Comparison of ENCODE assay signal across 9 cellular contexts in genomic region chr2:714005-714741, GRCh38. TPM values are rescaled to one million over a fixed set of nuclear protein-coding genes. Genes with fewer than 3 reads are reported as not detected.
DNase-seq lines count a peak whose midpoint lies in the region; ATAC-seq and TF ChIP-seq lines count a peak whose summit lies in the region.
"Had no signal": no experiment of that assay in that cellular context is flagged by ENCODE, and none has a peak within 500 bp of the region (broad histone marks: within the 10 kb centered on the region; RNA-seq: fewer than 3 reads in every experiment).

No MANE protein-coding gene starts in this region.

- no peaks in the 10 kb centered on the region for H3K36me3 Mint-ChIP-seq in activated CD4-positive, alpha-beta memory T cell treated with anti-CD3 and anti-CD28 coated beads, Interleukin-2, amount 10 ng/mL, durations not matched to agents 7 days and 5 days (ENCODE audit: low read depth)

- H4K20me1 ChIP-seq in DOHH2 (ENCODE audit: control insufficient read depth, insufficient read depth, low read depth, low read length), result no peaks in the 10 kb centered on the region

- H3K79me2 ChIP-seq in DOHH2 (ENCODE audit: control insufficient read depth, low read length), result no peaks in the 10 kb centered on the region

- DNase-seq in NCI-H2081 treated with DMSO at 0.1 percent for 48 hours (lab: John Stamatoyannopoulos, UW) (peak; percentile 24), glomerular visceral epithelial cell (ENCODE audit: extremely low spot score) (peak; percentile 52), retina (peak; percentile 67)
- peak; percentile 47 for DNase-seq in activated CD4-positive, alpha-beta memory T cell treated with anti-CD3 and anti-CD28 coated beads, Interleukin-2, amount 10 ng/mL, durations not matched to agents 7 days and 5 days
- no peak for DNase-seq in effector CD8-positive, alpha-beta T cell (lab: John Stamatoyannopoulos, UW)

- H3K9me3 ChIP-seq in DOHH2 (ENCODE audit: control insufficient read depth, insufficient read depth, low read length), result no peaks in the 10 kb centered on the region

- TF ChIP-seq CTCF in DOHH2 (IDR thresholded peaks at IDR 0.05; ENCODE audit: low read depth, low read length, poor library complexity, severe bottlenecking), result peak; percentile 77

- H3F3A ChIP-seq in DOHH2 (ENCODE audit: control insufficient read depth, insufficient read depth), result no peaks in the 10 kb centered on the region

- H3K4me3 Mint-ChIP-seq in activated CD4-positive, alpha-beta memory T cell treated with anti-CD3 and anti-CD28 coated beads, Interleukin-2, amount 10 ng/mL, durations not matched to agents 7 days and 5 days, result no peak overlapping the region
- H3K4me3 Mint-ChIP-seq: stimulated activated naive CD8-positive, alpha-beta T cell treated with anti-CD3 and anti-CD28 coated beads, Interleukin-15, Interleukin-2, amounts not matched to agents 100 ng/mL and 50 ng/mL, for 24 hours had no signal

- CTCF ChIA-PET in activated CD4-positive, alpha-beta memory T cell treated with anti-CD3 and anti-CD28 coated beads, Interleukin-2, amount 10 ng/mL, durations not matched to agents 7 days and 5 days (lab: Charles Lee), result interaction anchor here (1.5 kb wide), 1 partner anchor 836 kb away, joined by 5 read pairs; no protein-coding TSS in a partner anchor

- H3K27ac ChIP-seq in DOHH2 (ENCODE audit: low read depth, low read length), result no peak overlapping the region

- no peak overlapping the region for H3K4me3 ChIP-seq in DOHH2 (ENCODE audit: low read length)

- POLR2A ChIA-PET in activated CD4-positive, alpha-beta memory T cell treated with anti-CD3 and anti-CD28 coated beads, Interleukin-2, amount 10 ng/mL, durations not matched to agents 7 days and 5 days (lab: Charles Lee), result no interaction called here

- no peaks in the 10 kb centered on the region for H3K36me3 ChIP-seq in DOHH2 (ENCODE audit: control insufficient read depth, low read length)

- no peak overlapping the region for H3K27ac Mint-ChIP-seq in activated CD4-positive, alpha-beta memory T cell treated with anti-CD3 and anti-CD28 coated beads, Interleukin-2, amount 10 ng/mL, durations not matched to agents 7 days and 5 days
- H3K27ac Mint-ChIP-seq: stimulated activated naive CD8-positive, alpha-beta T cell treated with anti-CD3 and anti-CD28 coated beads, Interleukin-15, Interleukin-2, amounts not matched to agents 100 ng/mL and 50 ng/mL, for 24 hours had no signal

- no peaks in the 10 kb centered on the region for H3K9me3 Mint-ChIP-seq in activated CD4-positive, alpha-beta memory T cell treated with anti-CD3 and anti-CD28 coated beads, Interleukin-2, amount 10 ng/mL, durations not matched to agents 7 days and 5 days
- H3K9me3 Mint-ChIP-seq: stimulated activated naive CD8-positive, alpha-beta T cell treated with anti-CD3 and anti-CD28 coated beads, Interleukin-15, Interleukin-2, amounts not matched to agents 100 ng/mL and 50 ng/mL, for 24 hours had no signal

- H3K4me1 ChIP-seq in DOHH2 (ENCODE audit: control insufficient read depth, low read length), result peaks cover 5% of the 10 kb centered on the region

- no peaks in the 10 kb centered on the region for H3K9me2 ChIP-seq in DOHH2 (replicated peaks; ENCODE audit: control insufficient read depth, low read length)

- 0 out of 2 replicates have a peak overlapping the region, but pooled peaks have one; percentile 22 for H3K4me2 ChIP-seq in DOHH2 (ENCODE audit: low read length)

- no peaks in the 10 kb centered on the region for H3K27me3 ChIP-seq in DOHH2 (ENCODE audit: control insufficient read depth, low read length)

- H3K27me3 Mint-ChIP-seq in activated CD4-positive, alpha-beta memory T cell treated with anti-CD3 and anti-CD28 coated beads, Interleukin-2, amount 10 ng/mL, durations not matched to agents 7 days and 5 days, result peaks cover 25% of the 10 kb centered on the region

- ATAC-seq in GM19324 (IDR thresholded peaks at IDR 0.05; ENCODE audit: low FRiP score, unreplicated experiment) (peak; percentile 96), HG03108 (IDR thresholded peaks at IDR 0.05; ENCODE audit: unreplicated experiment) (peak; percentile 98)

- H3K4me1 Mint-ChIP-seq in activated CD4-positive, alpha-beta memory T cell treated with anti-CD3 and anti-CD28 coated beads, Interleukin-2, amount 10 ng/mL, durations not matched to agents 7 days and 5 days, result no peaks in the 10 kb centered on the region

RNA-seq across cellular contexts. Expression of gene TMEM18, which starts 37.0 kb away (rescaled TPM):
- total RNA-seq in activated CD4-positive, alpha-beta memory T cell treated with anti-CD3 and anti-CD28 coated beads, Interleukin-2, amount 10 ng/mL, durations not matched to agents 7 days and 5 days, result 10 to 100 TPM; 26.3 to 28.3 TPM
